In the genomic region with DNA sequence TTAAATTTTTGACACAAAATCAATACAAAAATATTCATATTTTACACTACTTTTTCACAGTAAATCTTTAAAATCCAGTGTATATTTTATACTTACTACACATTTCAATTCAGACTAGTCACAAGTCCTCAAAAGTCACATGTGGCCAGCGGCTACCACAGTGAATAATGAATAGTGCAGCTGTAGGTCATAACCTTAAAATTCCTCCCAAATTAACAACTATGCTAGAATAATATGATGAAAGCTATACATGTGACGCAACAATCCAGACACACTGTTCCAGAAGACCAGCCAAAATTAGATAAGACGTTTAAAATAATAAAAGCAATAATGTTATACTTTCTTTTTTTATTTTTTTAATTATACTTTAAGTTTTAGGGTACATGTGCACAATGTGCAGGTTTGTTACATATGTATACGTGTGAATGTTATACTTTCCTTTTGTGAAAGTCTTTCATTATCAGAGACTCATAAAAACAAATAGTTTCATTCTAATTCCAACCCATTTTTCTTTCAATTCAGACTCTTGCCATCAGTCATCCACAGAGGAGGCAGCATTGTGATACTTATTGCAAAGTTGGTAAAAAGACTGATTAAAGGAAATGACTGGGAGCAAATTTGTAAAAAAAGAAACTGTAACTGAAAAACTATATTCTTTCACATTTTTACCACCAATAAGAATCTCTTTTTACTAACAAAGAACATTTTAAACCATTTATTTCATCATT, we compare ENCODE assay signal across 12 cellular contexts.
A peak's percentile ranks its signal among the peaks of the same experiment; 100 is the strongest.
DNase-seq lines count a peak whose midpoint lies in the region; ATAC-seq and TF ChIP-seq lines count a peak whose summit lies in the region.
"Had no signal": no experiment of that assay in that cellular context is flagged by ENCODE, and none has a peak within 500 bp of the region (broad histone marks: within the 10 kb centered on the region; RNA-seq: fewer than 3 reads in every experiment).

No MANE protein-coding gene starts in this region.

- peaks cover 6% of the 10 kb centered on the region for H3K36me3 ChIP-seq in mammary epithelial cell (ENCODE audit: insufficient read depth, low read length)

- 77% methylated on average over 4 of the region's 4 CpGs for WGBS in mammary epithelial cell (ENCODE audit: low coverage, missing lambda C conversion rate)

- in situ Hi-C loops in mammary epithelial cell (cut with MboI; ENCODE audit: low sequenced_read_pairs in 2 of 2): no loop called here

- no peaks in the 10 kb centered on the region for H4K20me1 ChIP-seq in mammary epithelial cell (ENCODE audit: insufficient read depth, low read length)

- H3K36me3 Mint-ChIP-seq in CD4-positive, alpha-beta T cell (ENCODE audit: low read depth): peaks cover 72% of the 10 kb centered on the region

- no peaks in the 10 kb centered on the region for H3K9me3 ChIP-seq in CD4-positive, alpha-beta T cell (ENCODE audit: control insufficient read depth, low read length)
- H3K9me3 ChIP-seq in mammary epithelial cell (replicated peaks; ENCODE audit: insufficient read depth, low read length): no peaks in the 10 kb centered on the region
- H3K9me3 ChIP-seq: mucosa of descending colon, upper lobe of right lung had no signal

- no peaks in the 10 kb centered on the region for H3K79me2 ChIP-seq in mammary epithelial cell (ENCODE audit: insufficient read depth, low read length)
- H3K79me2 ChIP-seq: hepatocyte had no signal

- POLR2A ChIA-PET in CD4-positive, alpha-beta T cell (lab: Charles Lee): no interaction called here

- H3K27ac ChIP-seq in CD4-positive, alpha-beta T cell (ENCODE audit: low read depth, low read length): no peak overlapping the region
- no peak overlapping the region for H3K27ac ChIP-seq in mammary epithelial cell (ENCODE audit: insufficient read depth, low read depth, low read length)
- H3K27ac ChIP-seq: hepatocyte, upper lobe of right lung had no signal

- H3K4me1 Mint-ChIP-seq in CD4-positive, alpha-beta T cell (ENCODE audit: low read depth): peaks cover 26% of the 10 kb centered on the region

- dilution Hi-C loops in mammary epithelial cell (cut with HindIII; ENCODE audit: low sequenced_read_pairs): no loop called here

- H3K27ac Mint-ChIP-seq in CD4-positive, alpha-beta T cell: peak overlapping the region; percentile 7

- H3K4me2 ChIP-seq in mammary epithelial cell (ENCODE audit: insufficient read depth, low read depth, low read length): no peak overlapping the region
- H3K4me2 ChIP-seq: hepatocyte had no signal

- CTCF ChIA-PET in CD4-positive, alpha-beta T cell (lab: Charles Lee): interaction anchor here (1.3 kb wide), 1 partner anchor 19 kb away, joined by 4 read pairs; no protein-coding TSS in a partner anchor
- CTCF ChIA-PET in mammary epithelial cell (lab: Charles Lee; ENCODE audit: low non-redundant PET): no interaction called here

- no peak for DNase-seq in CD4-positive, alpha-beta T cell
- peak; percentile 42 for DNase-seq in HT1080 (ENCODE audit: low read depth)
- DNase-seq in mammary epithelial cell: peak; percentile 52
- peak; percentile 36 for DNase-seq in myocyte (ENCODE audit: low read depth)
- DNase-seq in activated effector memory CD4-positive, alpha-beta T cell treated with anti-CD3 and anti-CD28 coated beads, Interleukin-2, amount 50 U/mL, for 16 hours: no peak
- DNase-seq in left colon: no peak
- DNase-seq in activated gamma-delta T cell (lab: John Stamatoyannopoulos, UW): no peak
- DNase-seq: mucosa of descending colon, NCI-H1930, right cardiac atrium, upper lobe of right lung had no signal

- no peaks in the 10 kb centered on the region for H3K27me3 Mint-ChIP-seq in CD4-positive, alpha-beta T cell

- ATAC-seq in CD4-positive, alpha-beta T cell (ENCODE audit: poor library complexity): no peak
- ATAC-seq in left colon: no peak
- ATAC-seq: mucosa of descending colon, upper lobe of right lung had no signal

- no TSS peak for BruUV-seq in mammary epithelial cell (replicated peaks; lab: Mats Ljungman, UMichigan)

- no peak overlapping the region for H3K4me3 Mint-ChIP-seq in CD4-positive, alpha-beta T cell

- intact Hi-C loops in CD4-positive, alpha-beta T cell (cut with DNase I, micrococcal nuclease): no loop called here
- intact Hi-C loops in mammary epithelial cell (cut with micrococcal nuclease) (no loop called here), left colon (cut with DNase I, micrococcal nuclease) (no loop called here)

- no peak overlapping the region for H2AFZ ChIP-seq in mammary epithelial cell (ENCODE audit: low read depth, low read length)
- H2AFZ ChIP-seq: hepatocyte had no signal

- TF ChIP-seq CTCF in CD4-positive, alpha-beta T cell (IDR thresholded peaks at IDR 0.05): no peak
- TF ChIP-seq CTCF in mammary epithelial cell (conservative IDR thresholded peaks at IDR 0.05 in 1 of 2, IDR thresholded peaks at IDR 0.05 in 1 of 2; ENCODE audit: extremely low read depth in 1 of 2, insufficient read depth in 1 of 2, low read depth in 1 of 2, low read length in 2 of 2): no peak

- no peak overlapping the region for H3K4me3 ChIP-seq in mammary epithelial cell (replicated peaks in 1 of 3; ENCODE audit: insufficient read depth in 1 of 3, low read depth in 2 of 3, low read length in 3 of 3)
- H3K4me3 ChIP-seq: hepatocyte, mucosa of descending colon, upper lobe of right lung had no signal

- H3K9ac ChIP-seq in mammary epithelial cell (ENCODE audit: insufficient read depth, low read length): no peak overlapping the region

- no peaks in the 10 kb centered on the region for H3K27me3 ChIP-seq in CD4-positive, alpha-beta T cell (ENCODE audit: control insufficient read depth, insufficient read depth, low read length)
- no peaks in the 10 kb centered on the region for H3K27me3 ChIP-seq in mammary epithelial cell (ENCODE audit: insufficient read depth, low read length)
- H3K27me3 ChIP-seq: hepatocyte, upper lobe of right lung had no signal

- H3K9me3 Mint-ChIP-seq in CD4-positive, alpha-beta T cell: no peaks in the 10 kb centered on the region

- H3K4me1 ChIP-seq in mammary epithelial cell (ENCODE audit: insufficient read depth, low read length): no peaks in the 10 kb centered on the region
- H3K4me1 ChIP-seq: upper lobe of right lung had no signal

Comparison
In these comparisons a context has a peak if more than half of its experiments do, and no peak if none do; other contexts are left out.
1. DNase-seq: peak in HT1080 (single experiment), mammary epithelial cell (single experiment) and myocyte (single experiment); none in CD4-positive, alpha-beta T cell (0 of 10), activated effector memory CD4-positive, alpha-beta T cell treated with anti-CD3 and anti-CD28 coated beads, Interleukin-2, amount 50 U/mL, for 16 hours (single experiment), left colon (0 of 2) and activated gamma-delta T cell (single experiment).